Comparison of ENCODE assay signal across 22 cellular contexts in genomic region chr2:148202237-148202636, GRCh38.
A peak's percentile ranks its signal among the peaks of the same experiment; 100 is the strongest.
DNase-seq lines count a peak whose midpoint lies in the region; ATAC-seq, FAIRE-seq and TF ChIP-seq lines count a peak whose summit lies in the region.
"Had no signal": no experiment of that assay in that cellular context is flagged by ENCODE, and none has a peak within 500 bp of the region (broad histone marks: within the 10 kb centered on the region; RNA-seq: fewer than 3 reads in every experiment).

No MANE protein-coding gene starts in this region.

- H3K4me1 Mint-ChIP-seq in central memory CD8-positive, alpha-beta T cell, result no peaks in the 10 kb centered on the region
- H3K4me1 Mint-ChIP-seq: B cell had no signal

- no peak for FAIRE-seq in A549 (lab: Jason Lieb, UNC)
- FAIRE-seq: A204.1, D721Med, G401.6, GM12891, GM19239 had no signal

- no peaks in the 10 kb centered on the region for H3K4me1 ChIP-seq in A549
- no peaks in the 10 kb centered on the region for H3K4me1 ChIP-seq in IMR-90 (ENCODE audit: control insufficient read depth, insufficient read depth, low read length)
- peaks cover 3% of the 10 kb centered on the region for H3K4me1 ChIP-seq in mesenchymal stem cell (ENCODE audit: control insufficient read depth, insufficient read depth, low read depth, low read length)
- H3K4me1 ChIP-seq: BLaER1 treated with 17β-estradiol and CSF1 and Interleukin-3, amounts not matched to agents 10 nM and 100 nM; Caco-2 had no signal

- no peak overlapping the region for H3K4me3 ChIP-seq in A549
- no peak overlapping the region for H3K4me3 ChIP-seq in IMR-90 (ENCODE audit: insufficient read depth, low read depth, low read length)
- no peak overlapping the region for H3K4me3 ChIP-seq in mesenchymal stem cell (ENCODE audit: insufficient read depth in 1 of 2, low read depth in 1 of 2, low read length in 2 of 2)
- H3K4me3 ChIP-seq: BLaER1 treated with 17β-estradiol and CSF1 and Interleukin-3, amounts not matched to agents 10 nM and 100 nM had no signal

- no peak for TF ChIP-seq RAD21 in A549 (conservative IDR thresholded peaks at IDR 0.05 in 1 of 2, IDR thresholded peaks at IDR 0.05 in 1 of 2)
- no peak for TF ChIP-seq RAD21 in IMR-90 (IDR thresholded peaks at IDR 0.05; ENCODE audit: low read length)

- no peak for ATAC-seq in A549
- no peak for ATAC-seq in IMR-90 (ENCODE audit: low read depth)
- ATAC-seq in central memory CD8-positive, alpha-beta T cell (replicated peaks; ENCODE audit: extremely low read depth, poor library complexity, severe bottlenecking), result no peak
- no peak for ATAC-seq in GM21717 (IDR thresholded peaks at IDR 0.05; ENCODE audit: unreplicated experiment)
- ATAC-seq: CD8-positive, alpha-beta T cell had no signal

- peaks cover 5% of the 10 kb centered on the region for H3K36me3 Mint-ChIP-seq in central memory CD8-positive, alpha-beta T cell (ENCODE audit: insufficient read depth)

- H4K8ac ChIP-seq in IMR-90 (ENCODE audit: low read depth in 2 of 2, low read length in 2 of 2) (no peak overlapping the region), mesenchymal stem cell (ENCODE audit: low read length) (no peak overlapping the region)

- BruUV-seq in IMR-90 (replicated peaks; lab: Mats Ljungman, UMichigan), result no TSS peak

- H2BK15ac ChIP-seq in IMR-90 (ENCODE audit: low read depth, low read length), result no peak overlapping the region
- no peak overlapping the region for H2BK15ac ChIP-seq in mesenchymal stem cell (ENCODE audit: low read depth, poor library complexity, severe bottlenecking)

- H2BK5ac ChIP-seq in IMR-90 (ENCODE audit: low read depth, low read length, poor library complexity, severe bottlenecking) (no peak overlapping the region), mesenchymal stem cell (ENCODE audit: low read depth, low read length, poor library complexity, severe bottlenecking) (no peak overlapping the region)

- no peak overlapping the region for H3K18ac ChIP-seq in IMR-90 (ENCODE audit: low read depth, low read length)
- no peak overlapping the region for H3K18ac ChIP-seq in mesenchymal stem cell (ENCODE audit: low read depth in 1 of 2, low read length in 2 of 2)

- dilution Hi-C loops in IMR-90 (cut with HindIII; ENCODE audit: low sequenced_read_pairs, unreplicated experiment), result no loop called here

- H3K36me3 ChIP-seq in IMR-90 (ENCODE audit: control insufficient read depth, insufficient read depth, low read length), result no peaks in the 10 kb centered on the region; the same call in 1 of the 2 replicates
- peaks cover 0 to 2% of the 10 kb centered on the region in 2 experiments for H3K36me3 ChIP-seq in mesenchymal stem cell (ENCODE audit: control insufficient read depth in 1 of 2, insufficient read depth in 2 of 2, low read depth in 1 of 2, low read length in 2 of 2)

- H2AFZ ChIP-seq in IMR-90 (replicated peaks; ENCODE audit: low read length, poor library complexity), result no peak overlapping the region
- no peak overlapping the region for H2AFZ ChIP-seq in mesenchymal stem cell (ENCODE audit: low read depth, low read length)

- H3K23ac ChIP-seq in IMR-90 (ENCODE audit: low read depth, low read length) (no peak overlapping the region), mesenchymal stem cell (ENCODE audit: low read length in 2 of 2) (no peak overlapping the region)

- TF ChIP-seq POLR2A in A549 (IDR thresholded peaks at IDR 0.05; ENCODE audit: low read length) (no peak), IMR-90 (IDR thresholded peaks at IDR 0.05; ENCODE audit: low read depth, low read length) (no peak)

- DNase-seq in A549 (ENCODE audit: low read depth in 1 of 2, low spot score in 1 of 2), result no peak
- DNase-seq in IMR-90, result no peak
- DNase-seq in central memory CD8-positive, alpha-beta T cell (ENCODE audit: low spot score in 2 of 2), result no peak
- no peak for DNase-seq in RKO (ENCODE audit: low spot score)
- no peak for DNase-seq in mesenchymal stem cell
- DNase-seq: 8988T; AML-193; Caco-2; Calu3; CD4-positive, alpha-beta T cell; CD8-positive, alpha-beta T cell; DMS79 treated with DMSO at 0.1 percent for 48 hours; GF-D8 had no signal

- no peak overlapping the region for H3K4me3 Mint-ChIP-seq in central memory CD8-positive, alpha-beta T cell
- H3K4me3 Mint-ChIP-seq: B cell; CD4-positive, alpha-beta T cell; CD8-positive, alpha-beta T cell had no signal

- no peak for TF ChIP-seq CTCF in A549 (IDR thresholded peaks at IDR 0.05)
- TF ChIP-seq CTCF in IMR-90 (conservative IDR thresholded peaks at IDR 0.05; ENCODE audit: low read depth, low read length), result no peak

- no peak overlapping the region for H4K5ac ChIP-seq in IMR-90 (ENCODE audit: low read depth, low read length)

- intact Hi-C loops in IMR-90 (cut with micrococcal nuclease), result loop anchor here (10.0 kb wide), 1 partner anchor 303 kb away; no protein-coding TSS in a partner anchor

- H4K20me1 ChIP-seq in IMR-90 (ENCODE audit: insufficient read depth, low read length), result no peaks in the 10 kb centered on the region; the same call in none of the 2 replicates
- H4K20me1 ChIP-seq: BLaER1 treated with 17β-estradiol and CSF1 and Interleukin-3, amounts not matched to agents 10 nM and 100 nM had no signal

- H3K4me2 ChIP-seq in A549, result no peak overlapping the region
- no peak overlapping the region for H3K4me2 ChIP-seq in IMR-90 (ENCODE audit: low read depth, low read length)
- no peak overlapping the region for H3K4me2 ChIP-seq in mesenchymal stem cell (ENCODE audit: low read length, poor library complexity, severe bottlenecking)
- H3K4me2 ChIP-seq: BLaER1 treated with 17β-estradiol and CSF1 and Interleukin-3, amounts not matched to agents 10 nM and 100 nM had no signal

- H2BK120ac ChIP-seq in IMR-90 (ENCODE audit: low read depth, low read length), result no peak overlapping the region
- H2BK120ac ChIP-seq in mesenchymal stem cell (ENCODE audit: low read depth, low read length), result no peak overlapping the region

- H3K14ac ChIP-seq in IMR-90 (replicated peaks; ENCODE audit: low read depth, low read length) (no peak overlapping the region), mesenchymal stem cell (ENCODE audit: low read length in 2 of 2) (no peak overlapping the region)

- H3K27ac Mint-ChIP-seq in central memory CD8-positive, alpha-beta T cell (ENCODE audit: low read depth), result peak overlapping the region; percentile 7
- H3K27ac Mint-ChIP-seq: B cell; CD4-positive, alpha-beta T cell; CD8-positive, alpha-beta T cell had no signal

- H3K27ac ChIP-seq in A549, result no peak overlapping the region
- no peak overlapping the region for H3K27ac ChIP-seq in IMR-90 (ENCODE audit: insufficient read depth, low read length)
- no peak overlapping the region for H3K27ac ChIP-seq in mesenchymal stem cell (ENCODE audit: low read length, poor library complexity, severe bottlenecking)
- H3K27ac ChIP-seq: BLaER1 treated with 17β-estradiol and CSF1 and Interleukin-3, amounts not matched to agents 10 nM and 100 nM; C4-2B had no signal

- no peak for TF ChIP-seq EP300 in A549 (IDR thresholded peaks at IDR 0.05)

- in situ Hi-C loops in IMR-90 (cut with MboI; ENCODE audit: low sequenced_read_pairs), result no loop called here

- no peak overlapping the region for H4K91ac ChIP-seq in IMR-90 (ENCODE audit: insufficient read depth, low read depth, low read length)
- H4K91ac ChIP-seq in mesenchymal stem cell (ENCODE audit: low read length), result no peak overlapping the region

- no peaks in the 10 kb centered on the region for H3K27me3 Mint-ChIP-seq in central memory CD8-positive, alpha-beta T cell
- H3K27me3 Mint-ChIP-seq: B cell; CD4-positive, alpha-beta T cell had no signal

- H2AK5ac ChIP-seq in IMR-90 (ENCODE audit: low read depth, low read length) (no peak overlapping the region), mesenchymal stem cell (ENCODE audit: low read length, severe bottlenecking) (no peak overlapping the region)

- no peak overlapping the region for H2BK20ac ChIP-seq in IMR-90 (ENCODE audit: low read depth, low read length)

- H3K27me3 ChIP-seq in IMR-90 (ENCODE audit: control insufficient read depth, insufficient read depth, low read length) (no peaks in the 10 kb centered on the region), mesenchymal stem cell (ENCODE audit: control insufficient read depth in 1 of 2, insufficient read depth in 1 of 2, low read length in 2 of 2) (no peaks in the 10 kb centered on the region)
- H3K27me3 ChIP-seq: BLaER1 treated with 17β-estradiol and CSF1 and Interleukin-3, amounts not matched to agents 10 nM and 100 nM had no signal

- H3K9ac ChIP-seq in IMR-90 (ENCODE audit: low read depth, low read length) (no peak overlapping the region), mesenchymal stem cell (ENCODE audit: low read length) (no peak overlapping the region)
- H3K9ac ChIP-seq: BLaER1 treated with 17β-estradiol and CSF1 and Interleukin-3, amounts not matched to agents 10 nM and 100 nM had no signal

- H2BK12ac ChIP-seq in mesenchymal stem cell (ENCODE audit: low read length in 2 of 2), result no peak overlapping the region

- CTCF ChIA-PET in A549 (lab: Yijun Ruan, JAX), result interaction anchor here (0.7 to 2.1 kb wide), 5 partner anchors 212 to 266 kb away, joined by 3 to 9 read pairs (median 4); no protein-coding TSS in a partner anchor
- CTCF ChIA-PET in IMR-90 (lab: Yijun Ruan, JAX), result interaction anchor here (0.6 kb wide), 1 partner anchor 26 kb away, joined by 3 read pairs; no protein-coding TSS in a partner anchor

- H2AK9ac ChIP-seq in IMR-90 (replicated peaks; ENCODE audit: low read depth, low read length, poor library complexity), result no peak overlapping the region

- no peaks in the 10 kb centered on the region for H3K9me1 ChIP-seq in IMR-90 (ENCODE audit: insufficient read depth, low read length)

- H3K9me3 Mint-ChIP-seq in central memory CD8-positive, alpha-beta T cell, result no peaks in the 10 kb centered on the region
- H3K9me3 Mint-ChIP-seq: CD4-positive, alpha-beta T cell; CD8-positive, alpha-beta T cell had no signal

- POLR2A ChIA-PET in A549 (lab: Yijun Ruan, JAX) (no interaction called here), IMR-90 (lab: Charles Lee; ENCODE audit: unreplicated experiment) (no interaction called here)

- H3K4ac ChIP-seq in IMR-90 (ENCODE audit: low read depth, low read length) (no peak overlapping the region), mesenchymal stem cell (ENCODE audit: low read depth in 1 of 2, low read length in 2 of 2) (no peak overlapping the region)

- H3K9me3 ChIP-seq in A549 (no peaks in the 10 kb centered on the region), IMR-90 (ENCODE audit: control insufficient read depth, insufficient read depth, low read length) (no peaks in the 10 kb centered on the region), mesenchymal stem cell (ENCODE audit: control insufficient read depth, low read length) (no peaks in the 10 kb centered on the region)
- H3K9me3 ChIP-seq: Caco-2 had no signal

- H3K79me1 ChIP-seq in IMR-90 (ENCODE audit: low read depth in 1 of 2, low read length in 2 of 2) (0 out of 4 replicates have a peak, but pooled peaks cover 0 to 5% of the 10 kb centered on the region in 2 experiments), mesenchymal stem cell (replicated peaks; ENCODE audit: low read length, poor library complexity, severe bottlenecking) (peaks cover 3% of the 10 kb centered on the region)

- no peak overlapping the region for H3K56ac ChIP-seq in IMR-90 (ENCODE audit: extremely low read depth, insufficient read depth, low read length)

TF ChIP-seq in A549, 52 proteins besides CTCF, POLR2A, EP300 and RAD21 (continues in another document):
- TF ChIP-seq NR3C1 (IDR thresholded peaks at IDR 0.05), result no peak

TF ChIP-seq in IMR-90, 13 proteins besides CTCF, POLR2A, EP300 and RAD21:
- peak; percentile 77 for TF ChIP-seq MAFK (IDR thresholded peaks at IDR 0.05; ENCODE audit: low read depth, low read length)
- TF ChIP-seq RFX5 (IDR thresholded peaks at IDR 0.05; ENCODE audit: low read depth, low read length), result no peak
